ENCODE assay signal across 14 cellular contexts in the genomic region with DNA sequence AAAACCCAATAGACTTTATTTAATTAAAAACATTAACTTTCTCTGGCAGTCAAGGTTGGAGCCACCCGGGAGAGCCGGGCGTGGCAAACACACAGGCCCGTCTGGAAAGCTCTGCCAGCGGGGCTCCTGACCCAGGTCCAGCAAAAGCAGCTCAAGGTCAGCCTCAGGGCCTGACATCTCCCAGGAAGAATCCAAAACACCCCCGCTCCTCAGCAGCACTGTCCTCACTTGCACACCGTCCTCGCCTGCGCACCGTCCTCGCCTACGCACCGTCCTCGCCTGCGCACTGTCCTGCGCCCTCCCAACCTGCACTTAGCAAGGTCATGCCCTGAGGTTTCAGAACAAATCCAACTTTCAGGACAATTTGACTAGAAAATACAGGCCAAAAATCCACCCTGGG. TPM values are rescaled to one million over a fixed set of nuclear protein-coding genes. Genes with fewer than 3 reads are reported as not detected.
DNase-seq lines count a peak whose midpoint lies in the region; ATAC-seq and TF ChIP-seq lines count a peak whose summit lies in the region.
"Had no signal": no experiment of that assay in that cellular context is flagged by ENCODE, and none has a peak within 500 bp of the region (broad histone marks: within the 10 kb centered on the region; RNA-seq: fewer than 3 reads in every experiment).

No MANE protein-coding gene starts in this region.

- no peak overlapping the region for H3K4me2 ChIP-seq in neuronal stem cell (ENCODE audit: insufficient read depth, low read length, poor library complexity, severe bottlenecking)

- H2BK5ac ChIP-seq in neuronal stem cell (ENCODE audit: low read length), result no peak overlapping the region

- peak overlapping the region; percentile 7 for H3K27ac Mint-ChIP-seq in endothelial cell (ENCODE audit: unreplicated experiment)
- H3K27ac Mint-ChIP-seq: CD14-positive monocyte; CD8-positive, alpha-beta T cell; HFFc6 had no signal

- peak overlapping the region; percentile 46 for H2BK12ac ChIP-seq in neuronal stem cell (ENCODE audit: low read length)

- H2BK15ac ChIP-seq in neuronal stem cell (ENCODE audit: low read length), result no peak overlapping the region

- TF ChIP-seq POLR2A in adrenal gland (IDR thresholded peaks at IDR 0.05), result no peak

- no peak overlapping the region for H3K9ac ChIP-seq in neuronal stem cell (ENCODE audit: low read depth, low read length, poor library complexity)

- H3K36me3 ChIP-seq in adrenal gland (replicated peaks in 1 of 2) (no peaks in the 10 kb centered on the region), neuronal stem cell (replicated peaks in 1 of 2; ENCODE audit: control insufficient read depth in 2 of 2, insufficient read depth in 2 of 2, low read length in 2 of 2) (peaks cover 0 to 3% of the 10 kb centered on the region in 2 donors)

- 47 to 80% (median 62%) methylated on average over 11 to 16 of the region's 16 CpGs for WGBS in adrenal gland, 4 donors
- WGBS in neuronal stem cell (ENCODE audit: extremely low coverage in 2 of 2, insufficient read length in 2 of 2, insufficient replicate concordance in 1 of 2), 2 donors, result no CpG with 5 or more reads among the region's 16 CpGs

- no peak overlapping the region for H3K4me3 ChIP-seq in adrenal gland
- H3K4me3 ChIP-seq in neuronal stem cell (ENCODE audit: low read length in 2 of 2), result no peak overlapping the region

- peak in 6 of 7 donors; percentile 71 to 85 (median 77) for DNase-seq in adrenal gland
- no peak for DNase-seq in endothelial cell (ENCODE audit: low spot score)
- no peak for DNase-seq in neuronal stem cell (ENCODE audit: low spot score)
- no peak for DNase-seq in DMS114 treated with DMSO at 0.1 percent for 48 hours (lab: John Stamatoyannopoulos, UW; ENCODE audit: unreplicated experiment)
- no peak for DNase-seq in stimulated activated naive CD8-positive, alpha-beta T cell treated with anti-CD3 and anti-CD28 coated beads, Interleukin-15, Interleukin-2, amounts not matched to agents 100 U/mL and 50 U/mL, for 24 hours
- no peak for DNase-seq in NCI-H446 (lab: John Stamatoyannopoulos, UW)
- DNase-seq: CD8-positive, alpha-beta T cell; COR-L47; DMS53; GF-D8; HCEC 1CT; HFFc6 had no signal

- H3K9me3 Mint-ChIP-seq in endothelial cell (ENCODE audit: unreplicated experiment), result no peaks in the 10 kb centered on the region
- H3K9me3 Mint-ChIP-seq: CD14-positive monocyte; CD8-positive, alpha-beta T cell; HFFc6 had no signal

- peaks cover 3% of the 10 kb centered on the region for H3K4me1 Mint-ChIP-seq in endothelial cell (ENCODE audit: unreplicated experiment)
- H3K4me1 Mint-ChIP-seq: CD14-positive monocyte had no signal

- no peak overlapping the region for H3K23ac ChIP-seq in neuronal stem cell (ENCODE audit: low read depth, low read length, poor library complexity)

- no peaks in the 10 kb centered on the region for H3K79me1 ChIP-seq in neuronal stem cell (ENCODE audit: low read depth, low read length)

- H3K9me3 ChIP-seq in adrenal gland (replicated peaks in 1 of 3), result no peaks in the 10 kb centered on the region
- peaks cover 0 to 3% of the 10 kb centered on the region in 2 donors for H3K9me3 ChIP-seq in neuronal stem cell (replicated peaks in 1 of 2; ENCODE audit: control insufficient read depth in 2 of 2, insufficient read depth in 1 of 2, low read depth in 1 of 2, low read length in 2 of 2)

- H2AK5ac ChIP-seq in neuronal stem cell (ENCODE audit: low read depth, low read length), result no peak overlapping the region

- H3K27me3 Mint-ChIP-seq in endothelial cell (ENCODE audit: unreplicated experiment), result no peaks in the 10 kb centered on the region

- no peak overlapping the region for H2BK120ac ChIP-seq in neuronal stem cell (ENCODE audit: low read depth, low read length)

- H3K4ac ChIP-seq in neuronal stem cell (ENCODE audit: low read length), result no peak overlapping the region

- H4K91ac ChIP-seq in neuronal stem cell (ENCODE audit: low read depth, low read length, poor library complexity), result no peak overlapping the region

- H4K8ac ChIP-seq in neuronal stem cell (ENCODE audit: low read depth, low read length), result no peak overlapping the region

- no peak overlapping the region for H3K14ac ChIP-seq in neuronal stem cell (ENCODE audit: low read length)

- ATAC-seq in stimulated activated naive CD8-positive, alpha-beta T cell treated with anti-CD3 and anti-CD28 coated beads, Interleukin-15, Interleukin-2, amounts not matched to agents 100 U/mL and 50 U/mL, for 24 hours, result no peak
- ATAC-seq: CD8-positive, alpha-beta T cell; HepG2 had no signal

- peaks cover 14 to 17% of the 10 kb centered on the region in 2 donors for H3K4me1 ChIP-seq in adrenal gland (replicated peaks in 1 of 2)
- peaks cover 0 to 5% of the 10 kb centered on the region in 2 donors for H3K4me1 ChIP-seq in neuronal stem cell (ENCODE audit: control insufficient read depth in 2 of 2, insufficient read depth in 1 of 2, low read depth in 1 of 2, low read length in 2 of 2)

- H3K4me3 Mint-ChIP-seq in endothelial cell (ENCODE audit: unreplicated experiment), result no peak overlapping the region
- H3K4me3 Mint-ChIP-seq: CD14-positive monocyte; CD8-positive, alpha-beta T cell; HFFc6 had no signal

- H3K27ac ChIP-seq in adrenal gland, result peak overlapping the region in 4 of 5 donors; percentile 33 to 83 (median 60)
- H3K27ac ChIP-seq in neuronal stem cell (replicated peaks; ENCODE audit: low read length), result no peak overlapping the region

- H3K27me3 ChIP-seq in adrenal gland (no peaks in the 10 kb centered on the region), neuronal stem cell (ENCODE audit: control insufficient read depth in 3 of 3, insufficient read depth in 3 of 3, low read depth in 1 of 3, low read length in 3 of 3) (peaks cover 0 to 36% (median 8%) of the 10 kb centered on the region in 3 experiments)

- no peaks in the 10 kb centered on the region for H3K36me3 Mint-ChIP-seq in endothelial cell (ENCODE audit: low read depth, unreplicated experiment)
- H3K36me3 Mint-ChIP-seq: CD14-positive monocyte; CD8-positive, alpha-beta T cell had no signal

- no peak overlapping the region for H3K18ac ChIP-seq in neuronal stem cell (ENCODE audit: low read length)

- TF ChIP-seq CTCF in adrenal gland (IDR thresholded peaks at IDR 0.05), result no peak
- TF ChIP-seq CTCF in endothelial cell (IDR thresholded peaks at IDR 0.05; ENCODE audit: unreplicated experiment), result no peak

- intact Hi-C loops in adrenal gland (cut with DNase I), result no loop called here

- no peak overlapping the region for H2AFZ ChIP-seq in neuronal stem cell (ENCODE audit: low read length)

RNA-seq across cellular contexts. Expression of a gene that starts 31.4 kb away (rescaled TPM):
- total RNA-seq in adrenal gland (10 to 100 TPM; 27.5 to 53.3 (median 34.3) TPM), endothelial cell (ENCODE audit: unreplicated experiment) (36.7 TPM)
- polyA plus RNA-seq in adrenal gland, result 10 to 100 TPM in 2 of 3 donors, 1 to 10 TPM in 1; 9.7 to 26.4 (median 24.6) TPM
- 8.8 TPM for polyA plus RNA-seq in neuronal stem cell (2013, experiment 1 of 2)
- 8.6 TPM for polyA plus RNA-seq in neuronal stem cell (2013, experiment 2 of 2)

RNA-seq across cellular contexts. Expression of a gene that starts 36.8 kb away (rescaled TPM):
- 10 to 100 TPM in 1 of 8 donors, 1 to 10 TPM in 7; 1.1 to 20.6 (median 5.5) TPM for total RNA-seq in adrenal gland
- polyA plus RNA-seq in adrenal gland, result 10 to 100 TPM in 1 of 3 donors, 1 to 10 TPM in 1, under 1 TPM in 1; 0.30 to 68.2 (median 1.0) TPM
- 0.10 TPM for total RNA-seq in endothelial cell (ENCODE audit: unreplicated experiment)
- 0.43 TPM for polyA plus RNA-seq in neuronal stem cell (2013, experiment 1 of 2)
- polyA plus RNA-seq in neuronal stem cell (2013, experiment 2 of 2), result 0.35 TPM
- total RNA-seq: HepG2 had no signal
- polyA plus RNA-seq: CD14-positive monocyte had no signal

Comparison
In these comparisons a context has a peak if more than half of its experiments do, and no peak if none do; other contexts are left out.
1. DNase-seq: peak in adrenal gland (6 of 7); none in endothelial cell (single experiment), neuronal stem cell (single experiment), DMS114 treated with DMSO at 0.1 percent for 48 hours (single experiment), stimulated activated naive CD8-positive, alpha-beta T cell treated with anti-CD3 and anti-CD28 coated beads, Interleukin-15, Interleukin-2, amounts not matched to agents 100 U/mL and 50 U/mL, for 24 hours (single experiment) and NCI-H446 (0 of 2).